Comparison of ENCODE assay signal across 9 cellular contexts in the genomic region with DNA sequence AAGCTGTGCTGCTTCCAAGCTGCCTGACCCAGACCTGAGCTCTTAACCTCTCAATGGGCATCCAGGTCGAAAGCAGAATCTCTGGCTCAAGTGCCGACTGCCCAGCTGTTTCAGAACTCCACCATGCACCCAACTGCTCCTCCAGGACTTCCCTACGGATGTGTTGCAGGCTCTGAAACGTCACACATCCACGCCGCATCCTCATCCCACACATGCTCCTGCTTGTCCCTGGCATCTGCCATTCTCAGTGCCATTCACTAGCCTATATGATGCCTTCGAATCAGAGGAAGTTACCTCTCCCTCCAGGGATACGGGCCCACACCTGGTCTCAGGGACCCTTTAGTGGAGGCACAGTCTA. TPM values are rescaled to one million over a fixed set of nuclear protein-coding genes. Genes with fewer than 3 reads are reported as not detected.
DNase-seq lines count a peak whose midpoint lies in the region; ATAC-seq, FAIRE-seq and TF ChIP-seq lines count a peak whose summit lies in the region.
"Had no signal": no experiment of that assay in that cellular context is flagged by ENCODE, and none has a peak within 500 bp of the region (broad histone marks: within the 10 kb centered on the region; RNA-seq: fewer than 3 reads in every experiment).

No MANE protein-coding gene starts in this region.

- H3K27me3 ChIP-seq in HepG2 (ENCODE audit: control insufficient read depth in 1 of 2, insufficient read depth in 2 of 2, low read length in 2 of 2) (no peaks in the 10 kb centered on the region; a peak in 1 of 5 replicates), right lobe of liver (no peaks in the 10 kb centered on the region), keratinocyte (ENCODE audit: control insufficient read depth, extremely low read depth, insufficient read depth, low read length) (no peaks in the 10 kb centered on the region)

- POLR2A ChIA-PET in HepG2 (lab: Yijun Ruan, JAX) = interaction anchor here (0.8 to 7.5 kb wide), 9 partner anchors 12 to 259 kb away, joined by 3 to 168 read pairs (median 7); a partner anchor contains a TSS

- no peaks in the 10 kb centered on the region for H3K79me2 ChIP-seq in HepG2 (ENCODE audit: insufficient read depth, low read length)
- no peaks in the 10 kb centered on the region for H3K79me2 ChIP-seq in keratinocyte (ENCODE audit: control insufficient read depth, insufficient read depth, low read length)

- dilution Hi-C loops in keratinocyte (cut with MboI; ENCODE audit: extremely low pct_ligation_motif_present, low sequenced_read_pairs) = no loop called here

- WGBS in HepG2 (ENCODE audit: low lambda C conversion rate) = 92% methylated on average over 7 of the region's 8 CpGs
- WGBS in right lobe of liver (ENCODE audit: insufficient coverage, low coverage, low lambda C conversion rate, missing lambda C conversion rate) = 79% methylated on average over 7 of the region's 8 CpGs

- no peaks in the 10 kb centered on the region for H3K36me3 ChIP-seq in HepG2 (replicated peaks in 1 of 2; ENCODE audit: control insufficient read depth in 1 of 2, insufficient read depth in 2 of 2, low read length in 2 of 2)
- H3K36me3 ChIP-seq in right lobe of liver = no peaks in the 10 kb centered on the region
- H3K36me3 ChIP-seq in keratinocyte (ENCODE audit: control insufficient read depth in 2 of 2, extremely low read depth in 1 of 2, insufficient read depth in 2 of 2, low read length in 2 of 2) = no peaks in the 10 kb centered on the region
- H3K36me3 ChIP-seq: esophagus squamous epithelium had no signal

- no peak for TF ChIP-seq EP300 in HepG2 (IDR thresholded peaks at IDR 0.05; ENCODE audit: low read depth in 2 of 2, low read length in 2 of 2)
- no peak for TF ChIP-seq EP300 in HepG2 (CRISPR knock-in tag; IDR thresholded peaks at IDR 0.05; ENCODE audit: borderline replicate concordance)

- no TSS peak for BruUV-seq in HepG2 (replicated peaks; lab: Mats Ljungman, UMichigan)

- H3K9ac ChIP-seq in HepG2 (ENCODE audit: insufficient read depth, low read depth, low read length) (peak overlapping the region; percentile 46; the same call in 1 of the 2 replicates), keratinocyte (ENCODE audit: control insufficient read depth, extremely low read depth, insufficient read depth, low read length) (peak overlapping the region; percentile 40)

- H3K4me3 ChIP-seq in HepG2 (replicated peaks in 1 of 3; ENCODE audit: insufficient read depth in 1 of 3, low read depth in 2 of 3, low read length in 3 of 3) (peak overlapping the region in 1 of 3 experiments; percentile 76; a peak in 1 of 6 replicates), right lobe of liver (no peak overlapping the region), astrocyte of the spinal cord (ENCODE audit: low read depth, low read length) (peak overlapping the region; percentile 35), keratinocyte (ENCODE audit: control insufficient read depth in 2 of 3, extremely low read depth in 1 of 3, insufficient read depth in 2 of 3, low read depth in 1 of 3, low read length in 3 of 3) (peak overlapping the region in 2 of 3 experiments; percentile 29 to 70)

- no peak overlapping the region for H2AFZ ChIP-seq in HepG2 (ENCODE audit: low read length)
- H2AFZ ChIP-seq in keratinocyte (ENCODE audit: control insufficient read depth, low read length) = peak overlapping the region; percentile 65

- ATAC-seq in HepG2 (no peak), right lobe of liver (no peak), GM18505 (IDR thresholded peaks at IDR 0.05; ENCODE audit: unreplicated experiment) (no peak)

- CTCF ChIA-PET in HepG2 (lab: Yijun Ruan, JAX; ENCODE audit: low intra/inter-chr PET ratio, low total read pairs) = interaction anchor here (1.4 to 3.1 kb wide), 2 partner anchors 14 to 84 kb away, joined by 10 to 46 read pairs; no protein-coding TSS in a partner anchor

- H4K20me1 ChIP-seq in HepG2 (ENCODE audit: insufficient read depth, low read length) = no peaks in the 10 kb centered on the region
- H4K20me1 ChIP-seq in keratinocyte (ENCODE audit: control insufficient read depth, extremely low read depth, insufficient read depth, low read length) = no peaks in the 10 kb centered on the region

- H3K4me1 ChIP-seq in HepG2 (ENCODE audit: insufficient read depth, low read length) (peaks cover 79% of the 10 kb centered on the region), right lobe of liver (peaks cover 0 to 3% (median 0%) of the 10 kb centered on the region in 4 donors), keratinocyte (ENCODE audit: control insufficient read depth, extremely low read depth, insufficient read depth, low read length) (peaks cover 9% of the 10 kb centered on the region)

- no peak for TF ChIP-seq CTCF in HepG2 (CRISPR knock-in tag; IDR thresholded peaks at IDR 0.05)
- no peak for TF ChIP-seq CTCF in right lobe of liver (IDR thresholded peaks at IDR 0.05)
- no peak for TF ChIP-seq CTCF in astrocyte of the spinal cord (IDR thresholded peaks at IDR 0.05; ENCODE audit: low read depth, low read length)
- TF ChIP-seq CTCF in keratinocyte (optimal IDR thresholded peaks at IDR 0.05 in 1 of 3, IDR thresholded peaks at IDR 0.05 in 1 of 3, conservative IDR thresholded peaks at IDR 0.05 in 1 of 3; ENCODE audit: extremely low read depth in 1 of 3, insufficient read depth in 2 of 3, low read length in 3 of 3) = no peak

- no peak for TF ChIP-seq RAD21 in HepG2 (CRISPR knock-in tag; IDR thresholded peaks at IDR 0.05)

- in situ Hi-C loops in HepG2 (cut with HindIII; ENCODE audit: extremely low pct_ligation_motif_present, low pct_unique_long_range_greater_than_20kb) = loop anchor here (25.0 kb wide), 1 partner anchor 534 kb away; no protein-coding TSS in a partner anchor
- in situ Hi-C loops in astrocyte of the spinal cord (cut with HindIII; ENCODE audit: low sequenced_read_pairs) = no loop called here

- no peak overlapping the region for H3K27ac ChIP-seq in HepG2 (ENCODE audit: extremely low read length, insufficient read depth, low read length)
- no peak overlapping the region for H3K27ac ChIP-seq in right lobe of liver
- no peak overlapping the region for H3K27ac ChIP-seq in keratinocyte (ENCODE audit: control insufficient read depth, insufficient read depth, low read length)

- H3K4me2 ChIP-seq in HepG2 (ENCODE audit: low read depth, low read length) (peak overlapping the region; percentile 99), keratinocyte (ENCODE audit: control insufficient read depth, extremely low read depth, insufficient read depth, low read depth, low read length) (peak overlapping the region; percentile 93)

- intact Hi-C loops in HepG2 (cut with micrococcal nuclease; ENCODE audit: unreplicated experiment) = loop anchor here (1.0 kb wide), 2 partner anchors 85 to 246 kb away; no protein-coding TSS in a partner anchor
- intact Hi-C loops in right lobe of liver (cut with DNase I) = no loop called here

- no peak for FAIRE-seq in HepG2 (lab: Jason Lieb, UNC)
- FAIRE-seq in keratinocyte (lab: Jason Lieb, UNC) = no peak

- TF ChIP-seq POLR2A in HepG2 (IDR thresholded peaks at IDR 0.05; ENCODE audit: insufficient read depth in 1 of 2, low read depth in 2 of 2, low read length in 2 of 2) (no peak), right lobe of liver (IDR thresholded peaks at IDR 0.05) (no peak), GM18505 (IDR thresholded peaks at IDR 0.05; ENCODE audit: borderline replicate concordance, extremely low read depth, insufficient read depth, insufficient read length) (no peak)

- no peaks in the 10 kb centered on the region for H3K9me3 ChIP-seq in HepG2 (ENCODE audit: low read length)
- no peaks in the 10 kb centered on the region for H3K9me3 ChIP-seq in right lobe of liver
- no peaks in the 10 kb centered on the region for H3K9me3 ChIP-seq in keratinocyte (ENCODE audit: control insufficient read depth, low read depth, low read length)
- H3K9me3 ChIP-seq: esophagus squamous epithelium had no signal

- H3K9me1 ChIP-seq in keratinocyte (ENCODE audit: control insufficient read depth, extremely low read depth, insufficient read depth, low read length) = no peaks in the 10 kb centered on the region

- DNase-seq in HepG2 (ENCODE audit: low spot score) = no peak
- no peak for DNase-seq in right lobe of liver
- no peak for DNase-seq in astrocyte of the spinal cord (ENCODE audit: low read depth, low spot score)
- no peak for DNase-seq in keratinocyte (ENCODE audit: low read depth, low spot score)
- DNase-seq in HuH-7 (ENCODE audit: low spot score) = no peak
- DNase-seq in AG08395 (ENCODE audit: low spot score) = no peak
- DNase-seq in islet precursor cell = no peak

RNA-seq across cellular contexts. Expression of a gene that starts 11.2 kb away (rescaled TPM):
- total RNA-seq in HepG2 (2016; rRNA removed; fragmentation: Illumina TruSeq; extraction: Trizol) (0.24 TPM in 1 of 2 replicates, not detected in the other), right lobe of liver (10 to 100 TPM in 2 of 6 experiments, 1 to 10 TPM in 2, under 1 TPM in 2; 0.24 to 44.3 (median 5.4) TPM)
- total RNA-seq in HepG2 (2016; cell fraction: cytosol; rRNA removed; fragmentation: Illumina TruSeq; extraction: Trizol; ENCODE audit: low read depth) = not detected in 2 replicates
- total RNA-seq in HepG2 (2016; cell fraction: insoluble cytoplasmic fraction; rRNA removed; fragmentation: Illumina TruSeq; extraction: Trizol) = 0.25 and 0.35 TPM in 2 replicates
- total RNA-seq in HepG2 (2016; cell fraction: membrane; rRNA removed; fragmentation: Illumina TruSeq; extraction: Trizol) = not detected in 2 replicates
- total RNA-seq in HepG2 (2016; cell fraction: nucleus; rRNA removed; fragmentation: Illumina TruSeq; extraction: Trizol) = not detected in 2 replicates
- polyA plus RNA-seq in HepG2 (2011; rRNA removed) (1.6 TPM in 2 replicates), keratinocyte (1.5 to 29.2 TPM (median 1.5 TPM) in 3 replicates)
- polyA plus RNA-seq in HepG2 (2011; cell fraction: cytosol; rRNA removed) = 1.1 and 2.0 TPM in 2 replicates
- 0.64 and 0.80 TPM in 2 replicates for polyA plus RNA-seq in HepG2 (2011; cell fraction: nucleus; rRNA removed)
- polyA plus RNA-seq in HepG2 (2012) = 2.0 and 2.5 TPM in 2 replicates
- 0.17 and 0.35 TPM in 2 replicates for polyA plus RNA-seq in HepG2 (2016; cell fraction: cytosol; fragmentation: Illumina TruSeq; extraction: Trizol; ENCODE audit: low read depth)
- polyA plus RNA-seq in HepG2 (2016; cell fraction: insoluble cytoplasmic fraction; fragmentation: Illumina TruSeq; extraction: Trizol; ENCODE audit: low read depth) = 0.29 TPM in 1 of 2 replicates, not detected in the other
- 0.27 and 0.50 TPM in 2 replicates for polyA plus RNA-seq in HepG2 (2016; cell fraction: membrane; fragmentation: Illumina TruSeq; extraction: Trizol; ENCODE audit: low read depth)
- polyA plus RNA-seq in HepG2 (2016; cell fraction: nucleus; fragmentation: Illumina TruSeq; extraction: Trizol; ENCODE audit: insufficient read depth, low read depth) = not detected in 2 replicates
- 0.46 TPM in 1 of 2 replicates, not detected in the other for polyA minus RNA-seq in HepG2 (2011; rRNA and poly(A)+ RNA removed; ENCODE audit: low replicate concordance)
- polyA minus RNA-seq in HepG2 (2011; cell fraction: cytosol; rRNA and poly(A)+ RNA removed) = 1.1 TPM in 1 of 2 replicates, not detected in the other
- polyA minus RNA-seq in HepG2 (2011; cell fraction: nucleus; rRNA and poly(A)+ RNA removed) = not detected in 2 replicates
- 14.3 TPM for polyA plus RNA-seq in keratinocyte (2011; ENCODE audit: low read depth)
- polyA plus RNA-seq in keratinocyte (2011; cell fraction: cytosol; rRNA removed) = 9.1 and 10.0 TPM in 2 replicates
- polyA plus RNA-seq in keratinocyte (2011; cell fraction: nucleus; rRNA removed) = 7.6 and 8.4 TPM in 2 replicates
- polyA plus RNA-seq in keratinocyte (2012; ENCODE audit: low replicate concordance) = 1.5 and 57.7 TPM in 2 replicates
- 1.6 to 11.2 TPM (median 1.9 TPM) in 3 replicates for polyA minus RNA-seq in keratinocyte
- polyA minus RNA-seq in keratinocyte (2011; cell fraction: cytosol; rRNA and poly(A)+ RNA removed) = 2.5 TPM
- polyA minus RNA-seq in keratinocyte (2011; cell fraction: nucleus; rRNA and poly(A)+ RNA removed) = 1.3 and 2.7 TPM in 2 replicates

RNA-seq across cellular contexts. Expression of a gene that starts 41.4 kb away (rescaled TPM):
- total RNA-seq in HepG2 (2016; rRNA removed; fragmentation: Illumina TruSeq; extraction: Trizol) (not detected in 2 replicates), right lobe of liver (100 to 1,000 TPM in 1 of 6 experiments, 10 to 100 TPM in 5; 17.2 to 159 (median 48.9) TPM)
- total RNA-seq in HepG2 (2016; cell fraction: cytosol; rRNA removed; fragmentation: Illumina TruSeq; extraction: Trizol; ENCODE audit: low read depth) = not detected in 2 replicates
- not detected in 2 replicates for total RNA-seq in HepG2 (2016; cell fraction: insoluble cytoplasmic fraction; rRNA removed; fragmentation: Illumina TruSeq; extraction: Trizol)
- total RNA-seq in HepG2 (2016; cell fraction: membrane; rRNA removed; fragmentation: Illumina TruSeq; extraction: Trizol) = not detected in 2 replicates
- not detected in 2 replicates for total RNA-seq in HepG2 (2016; cell fraction: nucleus; rRNA removed; fragmentation: Illumina TruSeq; extraction: Trizol)
- polyA plus RNA-seq in HepG2 (2011; rRNA removed) (not detected in 2 replicates), keratinocyte (not detected in 3 replicates)
- polyA plus RNA-seq in HepG2 (2011; cell fraction: cytosol; rRNA removed) = not detected in 2 replicates
- not detected in 2 replicates for polyA plus RNA-seq in HepG2 (2011; cell fraction: nucleus; rRNA removed)
- 0.08 TPM in 1 of 2 replicates, not detected in the other for polyA plus RNA-seq in HepG2 (2012)
- polyA plus RNA-seq in HepG2 (2016; cell fraction: cytosol; fragmentation: Illumina TruSeq; extraction: Trizol; ENCODE audit: low read depth) = not detected in 2 replicates
- polyA plus RNA-seq in HepG2 (2016; cell fraction: insoluble cytoplasmic fraction; fragmentation: Illumina TruSeq; extraction: Trizol; ENCODE audit: low read depth) = not detected in 2 replicates
- polyA plus RNA-seq in HepG2 (2016; cell fraction: membrane; fragmentation: Illumina TruSeq; extraction: Trizol; ENCODE audit: low read depth) = not detected in 2 replicates
- polyA plus RNA-seq in HepG2 (2016; cell fraction: nucleus; fragmentation: Illumina TruSeq; extraction: Trizol; ENCODE audit: insufficient read depth, low read depth) = not detected in 2 replicates
- 0.07 TPM in 1 of 2 replicates, not detected in the other for polyA minus RNA-seq in HepG2 (2011; rRNA and poly(A)+ RNA removed; ENCODE audit: low replicate concordance)
- not detected in 2 replicates for polyA minus RNA-seq in HepG2 (2011; cell fraction: cytosol; rRNA and poly(A)+ RNA removed)
- polyA minus RNA-seq in HepG2 (2011; cell fraction: nucleus; rRNA and poly(A)+ RNA removed) = not detected in 2 replicates
- polyA plus RNA-seq in keratinocyte (2011; ENCODE audit: low read depth) = not detected
- polyA plus RNA-seq in keratinocyte (2011; cell fraction: cytosol; rRNA removed) = not detected in 2 replicates
- not detected in 2 replicates for polyA plus RNA-seq in keratinocyte (2011; cell fraction: nucleus; rRNA removed)
- polyA plus RNA-seq in keratinocyte (2012; ENCODE audit: low replicate concordance) = 0.08 TPM in 1 of 2 replicates, not detected in the other
- not detected in 3 replicates for polyA minus RNA-seq in keratinocyte
- not detected for polyA minus RNA-seq in keratinocyte (2011; cell fraction: cytosol; rRNA and poly(A)+ RNA removed)
- polyA minus RNA-seq in keratinocyte (2011; cell fraction: nucleus; rRNA and poly(A)+ RNA removed) = not detected in 2 replicates

RNA-seq across cellular contexts. Expression of a gene that starts 53.4 kb away (rescaled TPM):
- total RNA-seq in HepG2 (2016; rRNA removed; fragmentation: Illumina TruSeq; extraction: Trizol) (not detected in 2 replicates), right lobe of liver (1 to 10 TPM in 4 of 6 experiments, under 1 TPM in 2; 0.43 to 4.5 (median 1.8) TPM)
- total RNA-seq in HepG2 (2016; cell fraction: cytosol; rRNA removed; fragmentation: Illumina TruSeq; extraction: Trizol; ENCODE audit: low read depth) = not detected in 2 replicates
- not detected in 2 replicates for total RNA-seq in HepG2 (2016; cell fraction: insoluble cytoplasmic fraction; rRNA removed; fragmentation: Illumina TruSeq; extraction: Trizol)
- not detected in 2 replicates for total RNA-seq in HepG2 (2016; cell fraction: membrane; rRNA removed; fragmentation: Illumina TruSeq; extraction: Trizol)
- total RNA-seq in HepG2 (2016; cell fraction: nucleus; rRNA removed; fragmentation: Illumina TruSeq; extraction: Trizol) = not detected in 2 replicates
- polyA plus RNA-seq in HepG2 (2011; rRNA removed) (0.05 and 0.07 TPM in 2 replicates), keratinocyte (not detected in 3 replicates)
- 0.01 and 0.05 TPM in 2 replicates for polyA plus RNA-seq in HepG2 (2011; cell fraction: cytosol; rRNA removed)
- 0.09 and 0.10 TPM in 2 replicates for polyA plus RNA-seq in HepG2 (2011; cell fraction: nucleus; rRNA removed)
- 0.11 and 0.13 TPM in 2 replicates for polyA plus RNA-seq in HepG2 (2012)
- not detected in 2 replicates for polyA plus RNA-seq in HepG2 (2016; cell fraction: cytosol; fragmentation: Illumina TruSeq; extraction: Trizol; ENCODE audit: low read depth)
- polyA plus RNA-seq in HepG2 (2016; cell fraction: insoluble cytoplasmic fraction; fragmentation: Illumina TruSeq; extraction: Trizol; ENCODE audit: low read depth) = not detected in 2 replicates
- polyA plus RNA-seq in HepG2 (2016; cell fraction: membrane; fragmentation: Illumina TruSeq; extraction: Trizol; ENCODE audit: low read depth) = not detected in 2 replicates
- not detected in 2 replicates for polyA plus RNA-seq in HepG2 (2016; cell fraction: nucleus; fragmentation: Illumina TruSeq; extraction: Trizol; ENCODE audit: insufficient read depth, low read depth)
- 0.26 TPM in 1 of 2 replicates, not detected in the other for polyA minus RNA-seq in HepG2 (2011; rRNA and poly(A)+ RNA removed; ENCODE audit: low replicate concordance)
- not detected in 2 replicates for polyA minus RNA-seq in HepG2 (2011; cell fraction: cytosol; rRNA and poly(A)+ RNA removed)
- polyA minus RNA-seq in HepG2 (2011; cell fraction: nucleus; rRNA and poly(A)+ RNA removed) = not detected in 2 replicates
- not detected for polyA plus RNA-seq in keratinocyte (2011; ENCODE audit: low read depth)
- not detected in 2 replicates for polyA plus RNA-seq in keratinocyte (2011; cell fraction: cytosol; rRNA removed)
- polyA plus RNA-seq in keratinocyte (2011; cell fraction: nucleus; rRNA removed) = not detected in 2 replicates
- polyA plus RNA-seq in keratinocyte (2012; ENCODE audit: low replicate concordance) = not detected in 2 replicates
- polyA minus RNA-seq in keratinocyte = not detected in 3 replicates
- polyA minus RNA-seq in keratinocyte (2011; cell fraction: cytosol; rRNA and poly(A)+ RNA removed) = not detected
- not detected in 2 replicates for polyA minus RNA-seq in keratinocyte (2011; cell fraction: nucleus; rRNA and poly(A)+ RNA removed)

Comparison
In these comparisons a context has a peak if more than half of its experiments do, and no peak if none do; other contexts are left out.
1. RNA of a gene that starts 41.4 kb away (total RNA-seq): 17.2 to 159 TPM in right lobe of liver; not detected in HepG2; every median in the first group is over 10 times any median in the second.
2. H3K4me3 ChIP-seq: peak in astrocyte of the spinal cord (single experiment) and keratinocyte (2 of 3); none in right lobe of liver (0 of 3).